14 cellular contexts compared by ENCODE assay signal in genomic region chr10:80964955-80965614, GRCh38.
DNase-seq lines count a peak whose midpoint lies in the region; ATAC-seq lines count a peak whose summit lies in the region.
"Had no signal": no experiment of that assay in that cellular context is flagged by ENCODE, and none has a peak within 500 bp of the region (broad histone marks: within the 10 kb centered on the region; RNA-seq: fewer than 3 reads in every experiment).

No MANE protein-coding gene starts in this region.

- DNase-seq in Ammon's horn (ENCODE audit: low spot score): peak; percentile 20
- no peak for DNase-seq in stimulated activated CD4-positive, alpha-beta T cell treated with anti-CD3 and anti-CD28 coated beads, Interleukin-15, amount 100 ng/mL, for 24 hours
- no peak for DNase-seq in dermis blood vessel endothelial cell
- DNase-seq in COLO829 (ENCODE audit: low spot score): no peak
- DNase-seq: EL, H9, head of caudate nucleus, NCI-H510A, T-helper 1 cell, thyroid gland had no signal

- peak; percentile 61 for ATAC-seq in GM19043 (IDR thresholded peaks at IDR 0.05; ENCODE audit: low read depth, unreplicated experiment)
- ATAC-seq in HG02678 (IDR thresholded peaks at IDR 0.05; ENCODE audit: unreplicated experiment): peak; percentile 59
- peak; percentile 54 for ATAC-seq in HG03520 (IDR thresholded peaks at IDR 0.05; ENCODE audit: unreplicated experiment)
- ATAC-seq in HG03095 (IDR thresholded peaks at IDR 0.05; ENCODE audit: unreplicated experiment): no peak
